In genomic region chr2:233325814-233326213, GRCh38 we compare ENCODE assay signal across 15 cellular contexts. TPM values are rescaled to one million over a fixed set of nuclear protein-coding genes. Genes with fewer than 3 reads are reported as not detected.
A peak's percentile ranks its signal among the peaks of the same experiment; 100 is the strongest.
DNase-seq lines count a peak whose midpoint lies in the region; TF ChIP-seq lines count a peak whose summit lies in the region.
"Had no signal": no experiment of that assay in that cellular context is flagged by ENCODE, and none has a peak within 500 bp of the region (broad histone marks: within the 10 kb centered on the region; RNA-seq: fewer than 3 reads in every experiment).

No MANE protein-coding gene starts in this region.

- no peaks in the 10 kb centered on the region for H3K36me3 ChIP-seq in mesenchymal stem cell (ENCODE audit: control insufficient read depth in 1 of 2, insufficient read depth in 2 of 2, low read depth in 1 of 2, low read length in 2 of 2)
- H3K36me3 ChIP-seq in transverse colon = no peaks in the 10 kb centered on the region
- H3K36me3 ChIP-seq in suprapubic skin = no peaks in the 10 kb centered on the region

- H3K4ac ChIP-seq in mesenchymal stem cell (ENCODE audit: low read depth in 1 of 2, low read length in 2 of 2) = no peak overlapping the region

- peak overlapping the region; percentile 36 for H2BK15ac ChIP-seq in mesenchymal stem cell (ENCODE audit: low read depth, poor library complexity, severe bottlenecking)

- no peak overlapping the region for H2BK120ac ChIP-seq in mesenchymal stem cell (ENCODE audit: low read depth, low read length)

- H3K27me3 Mint-ChIP-seq in activated naive CD4-positive, alpha-beta T cell treated with anti-CD3 and anti-CD28 coated beads, Interleukin-2, amount 50 U/mL, for 24 hours = no peaks in the 10 kb centered on the region

- peak overlapping the region; percentile 72 for H3K27ac Mint-ChIP-seq in activated naive CD4-positive, alpha-beta T cell treated with anti-CD3 and anti-CD28 coated beads, Interleukin-2, amount 50 U/mL, for 24 hours

- H2AK5ac ChIP-seq in mesenchymal stem cell (ENCODE audit: low read length, severe bottlenecking) = no peak overlapping the region

- H3K9me3 ChIP-seq in mesenchymal stem cell (ENCODE audit: control insufficient read depth, low read length) (no peaks in the 10 kb centered on the region), transverse colon (no peaks in the 10 kb centered on the region), suprapubic skin (no peaks in the 10 kb centered on the region)

- DNase-seq in activated naive CD4-positive, alpha-beta T cell treated with anti-CD3 and anti-CD28 coated beads, Interleukin-2, amount 50 U/mL, for 16 hours = no peak
- no peak for DNase-seq in mesenchymal stem cell
- no peak for DNase-seq in transverse colon
- DNase-seq in suprapubic skin (ENCODE audit: low spot score in 2 of 2) = no peak
- DNase-seq in NCI-H82 (lab: John Stamatoyannopoulos, UW) = no peak
- DNase-seq: Calu3; CD4-positive, CD25-positive, alpha-beta regulatory T cell; DMS 273 treated with DMSO at 0.1 percent for 48 hours; DMS79; GM23248 had no signal

- peaks cover 7 to 25% of the 10 kb centered on the region in 2 experiments for H3K27me3 ChIP-seq in mesenchymal stem cell (ENCODE audit: control insufficient read depth in 1 of 2, insufficient read depth in 1 of 2, low read length in 2 of 2)
- no peaks in the 10 kb centered on the region for H3K27me3 ChIP-seq in transverse colon
- H3K27me3 ChIP-seq in suprapubic skin = no peaks in the 10 kb centered on the region

- no peak for TF ChIP-seq POLR2A in transverse colon (IDR thresholded peaks at IDR 0.05)
- no peak for TF ChIP-seq POLR2A in suprapubic skin (IDR thresholded peaks at IDR 0.05)

- in situ Hi-C loops in transverse colon (cut with MboI; ENCODE audit: low pct_ligation_motif_present in 1 of 4, low pct_unique_long_range_greater_than_20kb in 1 of 4, low sequenced_read_pairs in 3 of 4) = no loop called here

- no peak overlapping the region for H3K4me3 Mint-ChIP-seq in activated naive CD4-positive, alpha-beta T cell treated with anti-CD3 and anti-CD28 coated beads, Interleukin-2, amount 50 U/mL, for 24 hours

- H2BK12ac ChIP-seq in mesenchymal stem cell (ENCODE audit: low read length in 2 of 2) = no peak overlapping the region

- H3K4me2 ChIP-seq in mesenchymal stem cell (ENCODE audit: low read length, poor library complexity, severe bottlenecking) = no peak overlapping the region

- TF ChIP-seq CTCF in transverse colon (IDR thresholded peaks at IDR 0.05) = no peak
- TF ChIP-seq CTCF in suprapubic skin (IDR thresholded peaks at IDR 0.05) = no peak

- peaks cover 5% of the 10 kb centered on the region for H3K4me1 ChIP-seq in mesenchymal stem cell (ENCODE audit: control insufficient read depth, insufficient read depth, low read depth, low read length)
- H3K4me1 ChIP-seq in transverse colon = no peaks in the 10 kb centered on the region
- H3K4me1 ChIP-seq in suprapubic skin = no peaks in the 10 kb centered on the region

- no peak overlapping the region for H2AFZ ChIP-seq in mesenchymal stem cell (ENCODE audit: low read depth, low read length)
- H2AFZ ChIP-seq: GM23248 had no signal

- H3K4me1 Mint-ChIP-seq in activated naive CD4-positive, alpha-beta T cell treated with anti-CD3 and anti-CD28 coated beads, Interleukin-2, amount 50 U/mL, for 24 hours = peaks cover 8% of the 10 kb centered on the region

- no peak overlapping the region for H3K9ac ChIP-seq in mesenchymal stem cell (ENCODE audit: low read length)
- H3K9ac ChIP-seq: GM23248 had no signal

- no peaks in the 10 kb centered on the region for H3K36me3 Mint-ChIP-seq in activated naive CD4-positive, alpha-beta T cell treated with anti-CD3 and anti-CD28 coated beads, Interleukin-2, amount 50 U/mL, for 24 hours
- H3K36me3 Mint-ChIP-seq: CD4-positive, CD25-positive, alpha-beta regulatory T cell had no signal

- no peak overlapping the region for H3K23ac ChIP-seq in mesenchymal stem cell (ENCODE audit: low read length in 2 of 2)

- TF ChIP-seq EP300 in Ishikawa (IDR thresholded peaks at IDR 0.05; ENCODE audit: borderline replicate concordance) = no peak
- no peak for TF ChIP-seq EP300 in transverse colon (IDR thresholded peaks at IDR 0.05; ENCODE audit: low read depth)
- no peak for TF ChIP-seq EP300 in suprapubic skin (IDR thresholded peaks at IDR 0.05)

- no peak overlapping the region for H2BK5ac ChIP-seq in mesenchymal stem cell (ENCODE audit: low read depth, low read length, poor library complexity, severe bottlenecking)

- no peak for TF ChIP-seq RAD21 in Ishikawa (IDR thresholded peaks at IDR 0.05; ENCODE audit: low read depth)

- H3K14ac ChIP-seq in mesenchymal stem cell (ENCODE audit: low read length in 2 of 2) = no peak overlapping the region

- H3K18ac ChIP-seq in mesenchymal stem cell (ENCODE audit: low read depth in 1 of 2, low read length in 2 of 2) = no peak overlapping the region

- H3K27ac ChIP-seq in mesenchymal stem cell (ENCODE audit: low read length, poor library complexity, severe bottlenecking) (no peak overlapping the region), transverse colon (no peak overlapping the region), suprapubic skin (no peak overlapping the region)
- H3K27ac ChIP-seq: GM23248 had no signal

- H3K9me3 Mint-ChIP-seq in activated naive CD4-positive, alpha-beta T cell treated with anti-CD3 and anti-CD28 coated beads, Interleukin-2, amount 50 U/mL, for 24 hours = no peaks in the 10 kb centered on the region

- H4K8ac ChIP-seq in mesenchymal stem cell (ENCODE audit: low read length) = no peak overlapping the region

- 76% methylated on average over 9 of the region's 10 CpGs for WGBS in mesenchymal stem cell
- 75 to 90% methylated on average over 3 to 10 of the region's 10 CpGs for WGBS in transverse colon (ENCODE audit: low coverage in 1 of 2), 2 donors
- WGBS in suprapubic skin = 69% methylated on average over 10 of the region's 10 CpGs

- H3K79me1 ChIP-seq in mesenchymal stem cell (replicated peaks; ENCODE audit: low read length, poor library complexity, severe bottlenecking) = no peaks in the 10 kb centered on the region

- H4K91ac ChIP-seq in mesenchymal stem cell (ENCODE audit: low read length) = no peak overlapping the region

- intact Hi-C loops in transverse colon (cut with DNase I; ENCODE audit: low total_unique reads) = no loop called here

- H3K4me3 ChIP-seq in mesenchymal stem cell (ENCODE audit: insufficient read depth in 1 of 2, low read depth in 1 of 2, low read length in 2 of 2) (no peak overlapping the region), transverse colon (no peak overlapping the region), suprapubic skin (no peak overlapping the region)
- H3K4me3 ChIP-seq: GM12878, GM23248 had no signal

TF ChIP-seq in Ishikawa, 13 proteins besides CTCF, POLR2A, EP300 and RAD21:
- TF ChIP-seq, protein P1, sequence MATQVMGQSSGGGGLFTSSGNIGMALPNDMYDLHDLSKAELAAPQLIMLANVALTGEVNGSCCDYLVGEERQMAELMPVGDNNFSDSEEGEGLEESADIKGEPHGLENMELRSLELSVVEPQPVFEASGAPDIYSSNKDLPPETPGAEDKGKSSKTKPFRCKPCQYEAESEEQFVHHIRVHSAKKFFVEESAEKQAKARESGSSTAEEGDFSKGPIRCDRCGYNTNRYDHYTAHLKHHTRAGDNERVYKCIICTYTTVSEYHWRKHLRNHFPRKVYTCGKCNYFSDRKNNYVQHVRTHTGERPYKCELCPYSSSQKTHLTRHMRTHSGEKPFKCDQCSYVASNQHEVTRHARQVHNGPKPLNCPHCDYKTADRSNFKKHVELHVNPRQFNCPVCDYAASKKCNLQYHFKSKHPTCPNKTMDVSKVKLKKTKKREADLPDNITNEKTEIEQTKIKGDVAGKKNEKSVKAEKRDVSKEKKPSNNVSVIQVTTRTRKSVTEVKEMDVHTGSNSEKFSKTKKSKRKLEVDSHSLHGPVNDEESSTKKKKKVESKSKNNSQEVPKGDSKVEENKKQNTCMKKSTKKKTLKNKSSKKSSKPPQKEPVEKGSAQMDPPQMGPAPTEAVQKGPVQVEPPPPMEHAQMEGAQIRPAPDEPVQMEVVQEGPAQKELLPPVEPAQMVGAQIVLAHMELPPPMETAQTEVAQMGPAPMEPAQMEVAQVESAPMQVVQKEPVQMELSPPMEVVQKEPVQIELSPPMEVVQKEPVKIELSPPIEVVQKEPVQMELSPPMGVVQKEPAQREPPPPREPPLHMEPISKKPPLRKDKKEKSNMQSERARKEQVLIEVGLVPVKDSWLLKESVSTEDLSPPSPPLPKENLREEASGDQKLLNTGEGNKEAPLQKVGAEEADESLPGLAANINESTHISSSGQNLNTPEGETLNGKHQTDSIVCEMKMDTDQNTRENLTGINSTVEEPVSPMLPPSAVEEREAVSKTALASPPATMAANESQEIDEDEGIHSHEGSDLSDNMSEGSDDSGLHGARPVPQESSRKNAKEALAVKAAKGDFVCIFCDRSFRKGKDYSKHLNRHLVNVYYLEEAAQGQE (IDR thresholded peaks at IDR 0.05; ENCODE audit: low read depth) = peak; percentile 54; the same call in 1 of the 2 replicates
- no peak for TF ChIP-seq MAX (IDR thresholded peaks at IDR 0.05)
- no peak for TF ChIP-seq NFIC (IDR thresholded peaks at IDR 0.05)

RNA-seq across cellular contexts. Expression of gene SAG, which starts 18.2 kb away (rescaled TPM):
- not detected for polyA plus RNA-seq in mesenchymal stem cell (2013, experiment 1 of 2)
- not detected for polyA plus RNA-seq in mesenchymal stem cell (2013, experiment 2 of 2)
- total RNA-seq in transverse colon = not detected
- not detected for total RNA-seq in suprapubic skin
- total RNA-seq: Calu3, G401, GM12878, GM23248 had no signal
- polyA plus RNA-seq: BJ; CD4-positive, CD25-positive, alpha-beta regulatory T cell; GM23248 had no signal

RNA-seq across cellular contexts. Expression of gene DGKD, which starts 28.5 kb away (rescaled TPM):
- 10.4 TPM for polyA plus RNA-seq in mesenchymal stem cell (2013, experiment 1 of 2)
- polyA plus RNA-seq in mesenchymal stem cell (2013, experiment 2 of 2) = 7.8 TPM
- total RNA-seq in transverse colon = 100 to 1,000 TPM in 1 of 4 donors, 10 to 100 TPM in 3; 55.7 to 166 (median 91.5) TPM
- 10 to 100 TPM in 2 of 4 donors, 1 to 10 TPM in 2; 7.0 to 55.4 (median 10.9) TPM for total RNA-seq in suprapubic skin
